ENCODE assay signal across 32 cellular contexts in genomic region chr3:51747840-51748239, GRCh38. TPM values are rescaled to one million over a fixed set of nuclear protein-coding genes. Genes with fewer than 3 reads are reported as not detected.
"Had no signal": no experiment of that assay in that cellular context is flagged by ENCODE, and none has a peak within 500 bp of the region (broad histone marks: within the 10 kb centered on the region; RNA-seq: fewer than 3 reads in every experiment).

No MANE protein-coding gene starts in this region.

- H3K4me3 Mint-ChIP-seq: immature natural killer cell; mesothelial cell of epicardium; naive thymus-derived CD4-positive, alpha-beta T cell; natural killer cell treated with Interleukin-12 subunit alpha and Interleukin-12 subunit beta and Interleukin-15 and Interleukin-18, amount 100 ng/mL, for 72 hours; type B pancreatic cell had no signal

- DNase-seq: hypothalamus; immature natural killer cell; kidney; left colon; left ventricle myocardium inferior; mucosa of descending colon; naive thymus-derived CD4-positive, alpha-beta T cell; ovary; right lobe of liver; stimulated activated CD4-positive, alpha-beta T cell treated with anti-CD3 and anti-CD28 coated beads, Interleukin-1b, Interleukin-23, amount 100 ng/mL, for 48 hours; stimulated activated CD4-positive, alpha-beta T cell treated with anti-CD3 and anti-CD28 coated beads, Interleukin-2, amount 100 ng/mL, for 48 hours; stimulated activated CD4-positive, alpha-beta T cell treated with anti-CD3 and anti-CD28 coated beads, Interleukin-4, amount 100 ng/mL, for 4 hours; stimulated activated CD8-positive, alpha-beta memory T cell treated with anti-CD3 and anti-CD28 coated beads, Interleukin-4, amount 100 ng/mL, for 48 hours; stimulated activated naive CD4-positive, alpha-beta T cell; substantia nigra; uterus had no signal

- ATAC-seq: left colon; mucosa of descending colon; naive thymus-derived CD4-positive, alpha-beta T cell; natural killer cell treated with Interleukin-12 subunit alpha and Interleukin-12 subunit beta and Interleukin-15 and Interleukin-18, amount 100 ng/mL, for 72 hours; right lobe of liver had no signal

- H3K4me3 ChIP-seq: left ventricle myocardium inferior, lung, mucosa of descending colon, ovary, right atrium auricular region, right lobe of liver, smooth muscle cell, tibial nerve, uterus had no signal

- H3K36me3 ChIP-seq: left ventricle myocardium inferior, ovary, right atrium auricular region, right lobe of liver, tibial nerve, uterus had no signal

- H3K27me3 Mint-ChIP-seq: progenitor cell of endocrine pancreas had no signal

- H3K27ac ChIP-seq: left ventricle myocardium inferior, ovary, right atrium auricular region, right lobe of liver, tibial nerve, uterus had no signal

- H3K4me1 ChIP-seq: left ventricle myocardium inferior, right atrium auricular region, right lobe of liver, tibial nerve, uterus had no signal

- H3K27me3 ChIP-seq: ovary, right atrium auricular region, right lobe of liver, tibial nerve, uterus had no signal

- H3K9me3 Mint-ChIP-seq: natural killer cell treated with Interleukin-12 subunit alpha and Interleukin-12 subunit beta and Interleukin-15 and Interleukin-18, amount 100 ng/mL, for 72 hours had no signal

- H3K36me3 Mint-ChIP-seq: immature natural killer cell; mesothelial cell of epicardium; natural killer cell treated with Interleukin-12 subunit alpha and Interleukin-12 subunit beta and Interleukin-15 and Interleukin-18, amount 100 ng/mL, for 72 hours; type B pancreatic cell had no signal

- H3K4me1 Mint-ChIP-seq: immature natural killer cell, mesothelial cell of epicardium had no signal

- H3K27ac Mint-ChIP-seq: immature natural killer cell; mesothelial cell of epicardium; naive thymus-derived CD4-positive, alpha-beta T cell; natural killer cell treated with Interleukin-12 subunit alpha and Interleukin-12 subunit beta and Interleukin-15 and Interleukin-18, amount 100 ng/mL, for 72 hours; progenitor cell of endocrine pancreas; type B pancreatic cell had no signal

- H3K9me3 ChIP-seq: mucosa of descending colon, ovary, right atrium auricular region, right lobe of liver, tibial nerve, uterus had no signal

RNA-seq across cellular contexts. Expression of gene IQCF6, which starts 31.2 kb away (rescaled TPM):
- total RNA-seq: kidney; left colon; left ventricle myocardium inferior; lower leg skin; lung; mesothelial cell of epicardium; mucosa of descending colon; myocyte; naive thymus-derived CD4-positive, alpha-beta T cell; natural killer cell treated with Interleukin-12 subunit alpha and Interleukin-12 subunit beta and Interleukin-15 and Interleukin-18, amount 100 ng/mL, for 72 hours; omental fat pad; ovary; progenitor cell of endocrine pancreas; pulmonary artery endothelial cell; renal cortical epithelial cell; right atrium auricular region; right lobe of liver; skeletal muscle tissue; smooth muscle cell; temporal lobe; tibial nerve; ureter; uterus had no signal

RNA-seq across cellular contexts. Expression of gene GRM2, which starts 41.0 kb away (rescaled TPM):
- total RNA-seq: left colon, pulmonary artery endothelial cell, skeletal muscle tissue had no signal
